Comparison of ENCODE assay signal across 21 cellular contexts in genomic region chr4:2510351-2511259, GRCh38. TPM values are rescaled to one million over a fixed set of nuclear protein-coding genes. Genes with fewer than 3 reads are reported as not detected.
A peak's percentile ranks its signal among the peaks of the same experiment; 100 is the strongest.
DNase-seq lines count a peak whose midpoint lies in the region; ATAC-seq, FAIRE-seq and TF ChIP-seq lines count a peak whose summit lies in the region.
"Had no signal": no experiment of that assay in that cellular context is flagged by ENCODE, and none has a peak within 500 bp of the region (broad histone marks: within the 10 kb centered on the region; RNA-seq: fewer than 3 reads in every experiment).

No MANE protein-coding gene starts in this region.

- H3K27me3 ChIP-seq in GM12878 (replicated peaks in 1 of 2; ENCODE audit: control insufficient read depth in 2 of 2, insufficient read depth in 2 of 2, low read length in 1 of 2): no peaks in the 10 kb centered on the region
- H3K27me3 ChIP-seq: colonic mucosa had no signal

- peaks cover 44 to 46% of the 10 kb centered on the region in 2 experiments for H3K36me3 ChIP-seq in GM12878 (ENCODE audit: control insufficient read depth in 2 of 2, insufficient read depth in 2 of 2, low read length in 1 of 2)

- TF ChIP-seq EP300 in GM12878 (IDR thresholded peaks at IDR 0.05; ENCODE audit: borderline replicate concordance in 1 of 2, control insufficient read depth in 1 of 2, low read depth in 2 of 2, low read length in 2 of 2): no peak

- H3K4me1 ChIP-seq in GM12878 (ENCODE audit: control insufficient read depth, insufficient read depth, low read length): peaks cover 26% of the 10 kb centered on the region
- H3K4me1 ChIP-seq: colonic mucosa, parathyroid adenoma had no signal

- no TSS peak for BruUV-seq in GM12878 (replicated peaks; lab: Mats Ljungman, UMichigan)

- TF ChIP-seq POLR2A in GM12878 (IDR thresholded peaks at IDR 0.05; ENCODE audit: low read depth, low read length): no peak; the same call in none of the 2 replicates

- H3K9ac ChIP-seq in GM12878 (ENCODE audit: control insufficient read depth, insufficient read depth, low read length): no peak overlapping the region
- H3K9ac ChIP-seq: parathyroid adenoma had no signal

- peak overlapping the region; percentile 12; the same call in 1 of the 2 replicates for H3K27ac ChIP-seq in GM12878 (ENCODE audit: control insufficient read depth, insufficient read depth)
- H3K27ac ChIP-seq: colonic mucosa, left ventricle myocardium inferior, parathyroid adenoma, thoracic aorta had no signal

- no peaks in the 10 kb centered on the region for H3K4me1 Mint-ChIP-seq in CD14-positive monocyte
- H3K4me1 Mint-ChIP-seq in natural killer cell treated with Interleukin-12 subunit alpha and Interleukin-12 subunit beta and Interleukin-15 and Interleukin-18, amount 100 ng/mL, for 72 hours (ENCODE audit: low read depth in 2 of 2): peaks cover 16 to 33% of the 10 kb centered on the region in 2 donors

- peaks cover 74 to 87% of the 10 kb centered on the region in 2 donors for H3K36me3 Mint-ChIP-seq in CD14-positive monocyte
- peaks cover 16% of the 10 kb centered on the region for H3K36me3 Mint-ChIP-seq in natural killer cell treated with Interleukin-12 subunit alpha and Interleukin-12 subunit beta and Interleukin-15 and Interleukin-18, amount 100 ng/mL, for 72 hours

- H3K4me3 Mint-ChIP-seq in CD14-positive monocyte: no peak overlapping the region
- no peak overlapping the region for H3K4me3 Mint-ChIP-seq in natural killer cell treated with Interleukin-12 subunit alpha and Interleukin-12 subunit beta and Interleukin-15 and Interleukin-18, amount 100 ng/mL, for 72 hours

- intact Hi-C loops in CD14-positive monocyte (cut with micrococcal nuclease): no loop called here
- intact Hi-C loops in GM12878 (cut with micrococcal nuclease; ENCODE audit: unreplicated experiment): no loop called here

- H3K9me3 ChIP-seq in GM12878 (replicated peaks; ENCODE audit: control insufficient read depth, insufficient read depth, low read length): no peaks in the 10 kb centered on the region
- H3K9me3 ChIP-seq: colonic mucosa, left ventricle myocardium inferior, thoracic aorta had no signal

- H3K4me3 ChIP-seq in GM12878: no peak overlapping the region
- H3K4me3 ChIP-seq: colonic mucosa, left ventricle myocardium inferior, thoracic aorta had no signal

- no peaks in the 10 kb centered on the region; the same call in none of the 2 replicates for H4K20me1 ChIP-seq in GM12878 (ENCODE audit: control insufficient read depth, insufficient read depth)

- WGBS in GM12878 (ENCODE audit: insufficient coverage, insufficient replicate concordance, low lambda C conversion rate, missing lambda C conversion rate): 30% methylated on average over 13 of the region's 13 CpGs

- FAIRE-seq in GM12878 (lab: Jason Lieb, UNC): peak; percentile 61
- FAIRE-seq: HTR-8/SVneo had no signal

- no peak for TF ChIP-seq RAD21 in GM12878 (IDR thresholded peaks at IDR 0.05; ENCODE audit: insufficient read depth, low read depth, low read length)

- H3K4me2 ChIP-seq in GM12878 (ENCODE audit: control insufficient read depth, insufficient read depth): no peak overlapping the region

- TF ChIP-seq CTCF in CD14-positive monocyte (IDR thresholded peaks at IDR 0.05) (no peak), GM13976 (IDR thresholded peaks at IDR 0.05; ENCODE audit: borderline replicate concordance, control extremely low read depth, extremely low read depth, insufficient read depth, missing control alignments) (no peak), GM12878 (IDR thresholded peaks at IDR 0.05 in 2 of 3, conservative IDR thresholded peaks at IDR 0.05 in 1 of 3; ENCODE audit: control insufficient read depth in 2 of 3, extremely low read depth in 1 of 3, insufficient read depth in 1 of 3, low read depth in 3 of 3, low read length in 3 of 3) (no peak)

- CTCF ChIA-PET in GM12878 (lab: Yijun Ruan, JAX): interaction anchor here (0.6 to 1.5 kb wide), 6 partner anchors 15 to 322 kb away, joined by 3 to 4 read pairs (median 3); partner anchors contain the start of gene RNF4

- no peak overlapping the region for H2AFZ ChIP-seq in GM12878 (ENCODE audit: control insufficient read depth, low read depth, low read length)
- H2AFZ ChIP-seq: parathyroid adenoma had no signal

- POLR2A ChIA-PET in GM12878 (lab: Charles Lee): interaction anchor here (0.5 to 0.9 kb wide), 2 partner anchors 13 to 24 kb away, joined by 3 read pairs; no protein-coding TSS in a partner anchor

- H3K79me2 ChIP-seq in GM12878 (ENCODE audit: control insufficient read depth, insufficient read depth, low read length): peaks cover 7% of the 10 kb centered on the region
- H3K79me2 ChIP-seq: parathyroid adenoma had no signal

- H3K27me3 Mint-ChIP-seq in CD14-positive monocyte (ENCODE audit: low read depth in 3 of 3): no peaks in the 10 kb centered on the region
- H3K27me3 Mint-ChIP-seq in natural killer cell treated with Interleukin-12 subunit alpha and Interleukin-12 subunit beta and Interleukin-15 and Interleukin-18, amount 100 ng/mL, for 72 hours: no peaks in the 10 kb centered on the region

- SMC1A ChIA-PET in GM12878 (lab: Charles Lee; ENCODE audit: uncharacterized antibody, unreplicated experiment): interaction anchor here (0.9 to 1.2 kb wide), 2 partner anchors 10 to 40 kb away, joined by 3 to 4 read pairs; no protein-coding TSS in a partner anchor

- peak overlapping the region in 4 of 7 donors; percentile 31 to 59 (median 49) for H3K27ac Mint-ChIP-seq in CD14-positive monocyte
- peak overlapping the region; percentile 14 to 47 for H3K27ac Mint-ChIP-seq in natural killer cell treated with Interleukin-12 subunit alpha and Interleukin-12 subunit beta and Interleukin-15 and Interleukin-18, amount 100 ng/mL, for 72 hours

- in situ Hi-C loops in GM13976 (cut with MboI; ENCODE audit: low sequenced_read_pairs, unreplicated experiment) (no loop called here), GM12878 (cut with MboI) (no loop called here)

- no peaks in the 10 kb centered on the region for H3K9me3 Mint-ChIP-seq in CD14-positive monocyte
- H3K9me3 Mint-ChIP-seq in natural killer cell treated with Interleukin-12 subunit alpha and Interleukin-12 subunit beta and Interleukin-15 and Interleukin-18, amount 100 ng/mL, for 72 hours: no peaks in the 10 kb centered on the region

- ATAC-seq in GM12878: peak; percentile 52
- no peak for ATAC-seq in natural killer cell treated with Interleukin-12 subunit alpha and Interleukin-12 subunit beta and Interleukin-15 and Interleukin-18, amount 100 ng/mL, for 72 hours
- no peak for ATAC-seq in HG03097 (IDR thresholded peaks at IDR 0.05; ENCODE audit: low FRiP score, unreplicated experiment)
- ATAC-seq: Panc1 had no signal

- RAD21 ChIA-PET in GM12878 (lab: Charles Lee; ENCODE audit: unreplicated experiment): interaction anchor here (0.6 to 1.8 kb wide), 3 partner anchors 42 to 115 kb away, joined by 3 to 4 read pairs (median 3); partner anchors contain the start of gene RNF4

- no peak for DNase-seq in CD14-positive monocyte (ENCODE audit: low spot score)
- peak; percentile 37 for DNase-seq in GM13976 (ENCODE audit: low spot score)
- DNase-seq in GM12878 (ENCODE audit: low read depth, low spot score): no peak
- DNase-seq in natural killer cell treated with Interleukin-12 subunit alpha and Interleukin-12 subunit beta and Interleukin-15 and Interleukin-18, amount 100 ng/mL, for 72 hours (ENCODE audit: low spot score): no peak
- DNase-seq in HUDEP-2 (lab: John Stamatoyannopoulos, UW; ENCODE audit: unreplicated experiment in 76 of 76): no peak
- DNase-seq in globus pallidus (ENCODE audit: low spot score): no peak
- no peak for DNase-seq in DMS153 treated with DMSO at 0.1 percent for 48 hours (lab: John Stamatoyannopoulos, UW; ENCODE audit: unreplicated experiment)
- DNase-seq: activated CD4-positive, alpha-beta T cell treated with anti-CD3 and anti-CD28 coated beads for 48 hours; aorta; colonic mucosa; DMS153; foreskin melanocyte; HCEC 1CT; left ventricle myocardium inferior; NCI-H1417 treated with DMSO at 0.1 percent for 48 hours; stimulated activated CD4-positive, alpha-beta T cell treated with anti-CD3 and anti-CD28 coated beads, Interleukin-2, amount 100 ng/mL, for 24 hours had no signal

RNA-seq across cellular contexts. Expression of gene FAM193A, which starts 25.8 kb away (rescaled TPM):
- polyA plus RNA-seq in CD14-positive monocyte (under 1 TPM; 0.66 to 0.82 TPM), GM12878 (2011; rRNA removed) (3.7 and 5.1 TPM in 2 replicates), GM12878 (2014; fragmentation: Illumina TruSeq; extraction: Trizol) (8.5 and 12.4 TPM in 2 replicates), GM12878 (2014; fragmentation: Nextera tagmentation; extraction: Ambion mirVana) (under 1 TPM; 0.52 to 0.91 TPM), GM12878 (2014; rRNA removed) (8.6 and 10.3 TPM in 2 replicates), GM12878 (2016; fragmentation: Nextera tagmentation; extraction: Ambion mirVana) (1 to 10 TPM; 5.3 to 6.1 TPM)
- 80.1 and 89.1 TPM in 2 replicates for total RNA-seq in GM12878 (2013; cell fraction: nucleolus; rRNA removed)
- total RNA-seq in GM12878 (2014; rRNA removed) (9.3 and 9.8 TPM in 2 replicates), GM12878 (2014; rRNA removed; fragmentation: Illumina TruSeq; extraction: Trizol) (8.6 and 8.9 TPM in 2 replicates), GM12878 (2021) (22.2 and 23.3 TPM in 2 replicates)
- polyA plus RNA-seq in GM12878 (2011; ENCODE audit: low read depth): 8.2 TPM
- 7.5 and 9.4 TPM in 2 replicates for polyA plus RNA-seq in GM12878 (2011; cell fraction: cytosol; rRNA removed)
- polyA plus RNA-seq in GM12878 (2011; cell fraction: nucleus; rRNA removed): 15.9 and 22.4 TPM in 2 replicates
- polyA plus RNA-seq in GM12878 (2012): 13.2 and 14.7 TPM in 2 replicates
- polyA minus RNA-seq in GM12878 (2011; rRNA and poly(A)+ RNA removed): 15.6 and 20.9 TPM in 2 replicates
- polyA minus RNA-seq in GM12878 (2011; cell fraction: cytosol; rRNA and poly(A)+ RNA removed): 11.9 and 12.1 TPM in 2 replicates
- polyA minus RNA-seq in GM12878 (2011; cell fraction: nucleus; rRNA and poly(A)+ RNA removed): 16.8 and 30.8 TPM in 2 replicates
- total RNA-seq in natural killer cell treated with Interleukin-12 subunit alpha and Interleukin-12 subunit beta and Interleukin-15 and Interleukin-18, amount 100 ng/mL, for 72 hours: 10 to 100 TPM; 28.0 to 50.9 TPM

RNA-seq across cellular contexts. Expression of gene RNF4, which starts 41.7 kb away (rescaled TPM):
- polyA plus RNA-seq in CD14-positive monocyte (10 to 100 TPM; 28.8 to 37.0 TPM), GM12878 (2011; rRNA removed) (108 and 145 TPM in 2 replicates), GM12878 (2014; fragmentation: Illumina TruSeq; extraction: Trizol) (85.4 and 87.7 TPM in 2 replicates), GM12878 (2014; fragmentation: Nextera tagmentation; extraction: Ambion mirVana) (10 to 100 TPM; 34.9 to 53.2 TPM), GM12878 (2014; rRNA removed) (69.8 and 70.9 TPM in 2 replicates), GM12878 (2016; fragmentation: Nextera tagmentation; extraction: Ambion mirVana) (10 to 100 TPM; 81.4 to 87.5 TPM)
- 173 and 195 TPM in 2 replicates for total RNA-seq in GM12878 (2013; cell fraction: nucleolus; rRNA removed)
- total RNA-seq in GM12878 (2014; rRNA removed) (64.3 and 66.3 TPM in 2 replicates), GM12878 (2014; rRNA removed; fragmentation: Illumina TruSeq; extraction: Trizol) (65.0 and 68.2 TPM in 2 replicates), GM12878 (2021) (81.2 and 82.0 TPM in 2 replicates)
- polyA plus RNA-seq in GM12878 (2011; ENCODE audit: low read depth): 41.0 TPM
- polyA plus RNA-seq in GM12878 (2011; cell fraction: cytosol; rRNA removed): 114 and 133 TPM in 2 replicates
- 80.2 and 87.1 TPM in 2 replicates for polyA plus RNA-seq in GM12878 (2011; cell fraction: nucleus; rRNA removed)
- 58.2 and 59.6 TPM in 2 replicates for polyA plus RNA-seq in GM12878 (2012)
- polyA minus RNA-seq in GM12878 (2011; rRNA and poly(A)+ RNA removed): 120 and 122 TPM in 2 replicates
- polyA minus RNA-seq in GM12878 (2011; cell fraction: cytosol; rRNA and poly(A)+ RNA removed): 52.4 and 63.9 TPM in 2 replicates
- 64.7 and 74.7 TPM in 2 replicates for polyA minus RNA-seq in GM12878 (2011; cell fraction: nucleus; rRNA and poly(A)+ RNA removed)
- 100 to 1,000 TPM; 112 to 136 TPM for total RNA-seq in natural killer cell treated with Interleukin-12 subunit alpha and Interleukin-12 subunit beta and Interleukin-15 and Interleukin-18, amount 100 ng/mL, for 72 hours
